19 cellular contexts compared by ENCODE assay signal in genomic region chr22:31691408-31691807, GRCh38. TPM values are rescaled to one million over a fixed set of nuclear protein-coding genes. Genes with fewer than 3 reads are reported as not detected.
A peak's percentile ranks its signal among the peaks of the same experiment; 100 is the strongest.
DNase-seq lines count a peak whose midpoint lies in the region; ATAC-seq and TF ChIP-seq lines count a peak whose summit lies in the region.
"Had no signal": no experiment of that assay in that cellular context is flagged by ENCODE, and none has a peak within 500 bp of the region (broad histone marks: within the 10 kb centered on the region; RNA-seq: fewer than 3 reads in every experiment).

No MANE protein-coding gene starts in this region.

- H3K4me1 ChIP-seq in HEK293 (ENCODE audit: control insufficient read depth, insufficient read depth, low read length) (no peaks in the 10 kb centered on the region), tibial nerve (no peaks in the 10 kb centered on the region)

- no peak overlapping the region for H3K4me3 ChIP-seq in HEK293 (ENCODE audit: low read depth, low read length)
- no peak overlapping the region for H3K4me3 ChIP-seq in tibial nerve
- H3K4me3 ChIP-seq: MG63 had no signal

- intact Hi-C loops in activated naive CD4-positive, alpha-beta T cell treated with anti-CD3 and anti-CD28 coated beads for 36 hours (cut with micrococcal nuclease), result no loop called here

- peaks cover 72 to 74% of the 10 kb centered on the region in 2 experiments for H3K36me3 ChIP-seq in HEK293 (ENCODE audit: control insufficient read depth in 2 of 2, insufficient read depth in 1 of 2, low read length in 2 of 2)
- H3K36me3 ChIP-seq in tibial nerve, result peaks cover 0 to 100% (median 0%) of the 10 kb centered on the region in 3 donors

- H3K27ac ChIP-seq in HEK293 (ENCODE audit: extremely low read depth, low read depth, low read length) (no peak overlapping the region), tibial nerve (no peak overlapping the region)
- H3K27ac ChIP-seq: RWPE1 had no signal

- ATAC-seq in activated T-helper 17 cell treated with anti-CD3 and anti-CD28 coated beads, Interleukin-2, amount 50 U/mL, for 72 hours (replicated peaks), result peak; percentile 75
- no peak for ATAC-seq in stimulated activated naive B cell treated with anti-CD40 and anti-IgM and Interleukin-4, amounts not matched to agents 10 μg/mL and 1 μg/mL and 100 μg/mL, for 72 hours (replicated peaks)
- no peak for ATAC-seq in GM21447 (IDR thresholded peaks at IDR 0.05; ENCODE audit: unreplicated experiment)

- no peak for DNase-seq in activated naive CD4-positive, alpha-beta T cell treated with anti-CD3 and anti-CD28 coated beads, Interleukin-2, amount 10 ng/mL, durations not matched to agents 7 days and 5 days
- DNase-seq in activated naive CD4-positive, alpha-beta T cell treated with anti-CD3 and anti-CD28 coated beads for 36 hours, result no peak
- no peak for DNase-seq in stimulated activated naive B cell treated with anti-CD40 and anti-IgM and Interleukin-4, amounts not matched to agents 10 μg/mL and 1 μg/mL and 100 μg/mL, for 72 hours
- DNase-seq in tibial nerve (ENCODE audit: low spot score in 2 of 2), result no peak
- DNase-seq: ACHN, DND-41, H9, IMR-90, Karpas-422, MG63, NCI-H1092, NCI-H146, NCI-H2081 treated with DMSO at 0.1 percent for 48 hours, NCI-H510A treated with DMSO at 0.1 percent for 48 hours, NCI-H82 had no signal

- no peak for TF ChIP-seq EP300 in tibial nerve (IDR thresholded peaks at IDR 0.05)

- CTCF ChIA-PET in activated naive CD4-positive, alpha-beta T cell treated with anti-CD3 and anti-CD28 coated beads, Interleukin-2, amount 10 ng/mL, durations not matched to agents 7 days and 5 days (lab: Charles Lee), result no interaction called here
- CTCF ChIA-PET in activated naive CD4-positive, alpha-beta T cell treated with anti-CD3 and anti-CD28 coated beads for 36 hours (lab: Charles Lee), result interaction anchor here (1.5 kb wide), 1 partner anchor 24 kb away, joined by 3 read pairs; no protein-coding TSS in a partner anchor
- CTCF ChIA-PET in HEK293 (lab: Yijun Ruan, JAX), result interaction anchor here (0.6 to 0.8 kb wide), 2 partner anchors 10 to 279 kb away, joined by 3 to 5 read pairs; no protein-coding TSS in a partner anchor

- TF ChIP-seq CTCF in HEK293 (tag by site-specific recombination; IDR thresholded peaks at IDR 0.05), result no peak
- TF ChIP-seq CTCF in tibial nerve (IDR thresholded peaks at IDR 0.05), result no peak

- POLR2A ChIA-PET in HEK293 (lab: Yijun Ruan, JAX), result interaction anchor here (1.1 kb wide), 1 partner anchor 64 kb away, joined by 3 read pairs; no protein-coding TSS in a partner anchor

- no peaks in the 10 kb centered on the region for H3K27me3 Mint-ChIP-seq in activated naive CD4-positive, alpha-beta T cell treated with anti-CD3 and anti-CD28 coated beads, Interleukin-2, amount 10 ng/mL, durations not matched to agents 7 days and 5 days
- no peaks in the 10 kb centered on the region for H3K27me3 Mint-ChIP-seq in activated naive CD4-positive, alpha-beta T cell treated with anti-CD3 and anti-CD28 coated beads for 36 hours (ENCODE audit: low read depth)
- no peaks in the 10 kb centered on the region for H3K27me3 Mint-ChIP-seq in activated T-helper 17 cell treated with anti-CD3 and anti-CD28 coated beads, Interleukin-2, amount 50 U/mL, for 72 hours
- H3K27me3 Mint-ChIP-seq in stimulated activated naive B cell treated with anti-CD40 and anti-IgM and Interleukin-4, amounts not matched to agents 10 μg/mL and 1 μg/mL and 100 μg/mL, for 72 hours, result no peaks in the 10 kb centered on the region

- H3K9me3 ChIP-seq in HEK293 (ENCODE audit: control insufficient read depth, insufficient read depth, low read depth, low read length), result no peaks in the 10 kb centered on the region
- no peaks in the 10 kb centered on the region for H3K9me3 ChIP-seq in tibial nerve
- H3K9me3 ChIP-seq: MG63 had no signal

- peak overlapping the region; percentile 0 for H3K27ac Mint-ChIP-seq in activated naive CD4-positive, alpha-beta T cell treated with anti-CD3 and anti-CD28 coated beads, Interleukin-2, amount 10 ng/mL, durations not matched to agents 7 days and 5 days
- no peak overlapping the region for H3K27ac Mint-ChIP-seq in activated naive CD4-positive, alpha-beta T cell treated with anti-CD3 and anti-CD28 coated beads for 36 hours
- H3K27ac Mint-ChIP-seq in activated T-helper 17 cell treated with anti-CD3 and anti-CD28 coated beads, Interleukin-2, amount 50 U/mL, for 72 hours, result peak overlapping the region; percentile 67
- peak overlapping the region; percentile 61 for H3K27ac Mint-ChIP-seq in stimulated activated naive B cell treated with anti-CD40 and anti-IgM and Interleukin-4, amounts not matched to agents 10 μg/mL and 1 μg/mL and 100 μg/mL, for 72 hours

- no peaks in the 10 kb centered on the region for H3K9me3 Mint-ChIP-seq in activated naive CD4-positive, alpha-beta T cell treated with anti-CD3 and anti-CD28 coated beads, Interleukin-2, amount 10 ng/mL, durations not matched to agents 7 days and 5 days
- no peaks in the 10 kb centered on the region for H3K9me3 Mint-ChIP-seq in activated naive CD4-positive, alpha-beta T cell treated with anti-CD3 and anti-CD28 coated beads for 36 hours
- H3K9me3 Mint-ChIP-seq in activated T-helper 17 cell treated with anti-CD3 and anti-CD28 coated beads, Interleukin-2, amount 50 U/mL, for 72 hours, result no peaks in the 10 kb centered on the region
- no peaks in the 10 kb centered on the region for H3K9me3 Mint-ChIP-seq in stimulated activated naive B cell treated with anti-CD40 and anti-IgM and Interleukin-4, amounts not matched to agents 10 μg/mL and 1 μg/mL and 100 μg/mL, for 72 hours
- H3K9me3 Mint-ChIP-seq: H9 had no signal

- H3K27me3 ChIP-seq in tibial nerve, result no peaks in the 10 kb centered on the region
- H3K27me3 ChIP-seq: MG63 had no signal

- no peak overlapping the region for H3K4me3 Mint-ChIP-seq in activated naive CD4-positive, alpha-beta T cell treated with anti-CD3 and anti-CD28 coated beads, Interleukin-2, amount 10 ng/mL, durations not matched to agents 7 days and 5 days
- no peak overlapping the region for H3K4me3 Mint-ChIP-seq in activated naive CD4-positive, alpha-beta T cell treated with anti-CD3 and anti-CD28 coated beads for 36 hours
- no peak overlapping the region for H3K4me3 Mint-ChIP-seq in activated T-helper 17 cell treated with anti-CD3 and anti-CD28 coated beads, Interleukin-2, amount 50 U/mL, for 72 hours
- no peak overlapping the region for H3K4me3 Mint-ChIP-seq in stimulated activated naive B cell treated with anti-CD40 and anti-IgM and Interleukin-4, amounts not matched to agents 10 μg/mL and 1 μg/mL and 100 μg/mL, for 72 hours
- H3K4me3 Mint-ChIP-seq: H9 had no signal

- WGBS in tibial nerve, 2 donors, result 96 to 98% methylated on average over 3 of the region's 3 CpGs

- H3K36me3 Mint-ChIP-seq in activated naive CD4-positive, alpha-beta T cell treated with anti-CD3 and anti-CD28 coated beads, Interleukin-2, amount 10 ng/mL, durations not matched to agents 7 days and 5 days, result peaks cover 47% of the 10 kb centered on the region
- peaks cover 20% of the 10 kb centered on the region for H3K36me3 Mint-ChIP-seq in activated naive CD4-positive, alpha-beta T cell treated with anti-CD3 and anti-CD28 coated beads for 36 hours (ENCODE audit: low read depth)
- peaks cover 95% of the 10 kb centered on the region for H3K36me3 Mint-ChIP-seq in activated T-helper 17 cell treated with anti-CD3 and anti-CD28 coated beads, Interleukin-2, amount 50 U/mL, for 72 hours (ENCODE audit: low read depth)
- peaks cover 33 to 62% of the 10 kb centered on the region in 2 donors for H3K36me3 Mint-ChIP-seq in stimulated activated naive B cell treated with anti-CD40 and anti-IgM and Interleukin-4, amounts not matched to agents 10 μg/mL and 1 μg/mL and 100 μg/mL, for 72 hours

- no peak for TF ChIP-seq POLR2A in tibial nerve (IDR thresholded peaks at IDR 0.05)

- H3K4me1 Mint-ChIP-seq in activated naive CD4-positive, alpha-beta T cell treated with anti-CD3 and anti-CD28 coated beads, Interleukin-2, amount 10 ng/mL, durations not matched to agents 7 days and 5 days, result peaks cover 35% of the 10 kb centered on the region
- peaks cover 17% of the 10 kb centered on the region for H3K4me1 Mint-ChIP-seq in activated naive CD4-positive, alpha-beta T cell treated with anti-CD3 and anti-CD28 coated beads for 36 hours (ENCODE audit: low read depth)
- peaks cover 16% of the 10 kb centered on the region for H3K4me1 Mint-ChIP-seq in activated T-helper 17 cell treated with anti-CD3 and anti-CD28 coated beads, Interleukin-2, amount 50 U/mL, for 72 hours
- peaks cover 7 to 21% of the 10 kb centered on the region in 2 donors for H3K4me1 Mint-ChIP-seq in stimulated activated naive B cell treated with anti-CD40 and anti-IgM and Interleukin-4, amounts not matched to agents 10 μg/mL and 1 μg/mL and 100 μg/mL, for 72 hours
- H3K4me1 Mint-ChIP-seq: H9 had no signal

TF ChIP-seq in HEK293, 187 proteins besides CTCF, POLR2A, EP300 and RAD21:
- TF ChIP-seq ZNF146 (tag by site-specific recombination; IDR thresholded peaks at IDR 0.05) (peak; percentile 70), ZBTB1 (tag by site-specific recombination; IDR thresholded peaks at IDR 0.05) (no peak)
TF ChIP-seq in HEK293: peak in this region for 1.

RNA-seq across cellular contexts. Expression of gene PISD, which starts 29.4 kb away (rescaled TPM):
- 10 to 100 TPM; 45.6 to 45.7 TPM for total RNA-seq in activated naive CD4-positive, alpha-beta T cell treated with anti-CD3 and anti-CD28 coated beads for 36 hours
- total RNA-seq in activated T-helper 17 cell treated with anti-CD3 and anti-CD28 coated beads, Interleukin-2, amount 50 U/mL, for 72 hours, result 10 to 100 TPM; 41.1 to 44.1 TPM
- total RNA-seq in tibial nerve, result 10 to 100 TPM; 26.9 to 44.7 (median 36.2) TPM

RNA-seq across cellular contexts. Expression of gene PRR14L, which starts 58.5 kb away (rescaled TPM):
- total RNA-seq in activated naive CD4-positive, alpha-beta T cell treated with anti-CD3 and anti-CD28 coated beads for 36 hours, result 10 to 100 TPM; 28.7 to 31.8 TPM
- 10 to 100 TPM; 62.8 to 75.3 TPM for total RNA-seq in activated T-helper 17 cell treated with anti-CD3 and anti-CD28 coated beads, Interleukin-2, amount 50 U/mL, for 72 hours
- 10 to 100 TPM; 22.8 to 28.4 (median 27.3) TPM for total RNA-seq in tibial nerve
